ENCODE assay signal across 18 cellular contexts in genomic region chr20:43900062-43900461, GRCh38.
"Had no signal": no experiment of that assay in that cellular context is flagged by ENCODE, and none has a peak within 500 bp of the region (broad histone marks: within the 10 kb centered on the region; RNA-seq: fewer than 3 reads in every experiment).

No MANE protein-coding gene starts in this region.

- H3K36me3 Mint-ChIP-seq: activated CD4-positive, alpha-beta memory T cell treated with anti-CD3 and anti-CD28 coated beads for 36 hours; activated CD8-positive, alpha-beta memory T cell treated with anti-CD3 and anti-CD28 coated beads, Interleukin-2, amount 10 ng/mL, durations not matched to agents 7 days and 5 days; activated naive CD4-positive, alpha-beta T cell treated with anti-CD3 and anti-CD28 coated beads, Interleukin-2, amount 10 ng/mL, durations not matched to agents 7 days and 5 days; naive thymus-derived CD8-positive, alpha-beta T cell had no signal

- ATAC-seq: activated CD4-positive, alpha-beta T cell treated with anti-CD3 and anti-CD28 coated beads for 36 hours; activated CD8-positive, alpha-beta memory T cell treated with anti-CD3 and anti-CD28 coated beads, Interleukin-2, amount 10 ng/mL, durations not matched to agents 7 days and 5 days; mucosa of descending colon; naive thymus-derived CD8-positive, alpha-beta T cell had no signal

- H3K27me3 ChIP-seq: cardiac muscle cell had no signal

- H3K4me3 ChIP-seq: cardiac muscle cell, dorsolateral prefrontal cortex, mucosa of descending colon, stomach had no signal

- DNase-seq: activated CD4-positive, alpha-beta memory T cell treated with anti-CD3 and anti-CD28 coated beads for 36 hours; activated CD4-positive, alpha-beta T cell treated with anti-CD3 and anti-CD28 coated beads for 36 hours; activated CD8-positive, alpha-beta memory T cell treated with anti-CD3 and anti-CD28 coated beads, Interleukin-2, amount 10 ng/mL, durations not matched to agents 7 days and 5 days; activated naive CD4-positive, alpha-beta T cell treated with anti-CD3 and anti-CD28 coated beads, Interleukin-2, amount 10 ng/mL, durations not matched to agents 7 days and 5 days; activated T-cell treated with anti-CD3 and anti-CD28 coated beads, Interleukin-2, amount 50 U/mL, for 1 hour; dorsolateral prefrontal cortex; erythroblast; foreskin fibroblast; mucosa of descending colon; naive thymus-derived CD8-positive, alpha-beta T cell; posterior cingulate gyrus; small intestine; stomach; T-helper 2 cell had no signal

- H3K4me1 Mint-ChIP-seq: activated CD4-positive, alpha-beta T cell treated with anti-CD3 and anti-CD28 coated beads for 36 hours; activated CD8-positive, alpha-beta memory T cell treated with anti-CD3 and anti-CD28 coated beads, Interleukin-2, amount 10 ng/mL, durations not matched to agents 7 days and 5 days; activated naive CD4-positive, alpha-beta T cell treated with anti-CD3 and anti-CD28 coated beads, Interleukin-2, amount 10 ng/mL, durations not matched to agents 7 days and 5 days; memory B cell; naive thymus-derived CD8-positive, alpha-beta T cell had no signal

- FAIRE-seq: small intestine had no signal

- H3K9me3 ChIP-seq: mucosa of descending colon, neutrophil, stomach had no signal

- H3K27ac ChIP-seq: cardiac muscle cell, dorsolateral prefrontal cortex, neutrophil had no signal

- H3K27ac Mint-ChIP-seq: activated CD4-positive, alpha-beta memory T cell treated with anti-CD3 and anti-CD28 coated beads for 36 hours; activated CD4-positive, alpha-beta T cell treated with anti-CD3 and anti-CD28 coated beads for 36 hours; activated CD8-positive, alpha-beta memory T cell treated with anti-CD3 and anti-CD28 coated beads, Interleukin-2, amount 10 ng/mL, durations not matched to agents 7 days and 5 days; activated naive CD4-positive, alpha-beta T cell treated with anti-CD3 and anti-CD28 coated beads, Interleukin-2, amount 10 ng/mL, durations not matched to agents 7 days and 5 days; activated T-helper 2 cell treated with anti-CD3 and anti-CD28 coated beads, Interferon-gamma antibody, Interleukin-2, Interleukin-4, amounts not matched to agents 10 μg/mL and 5 μg/mL and 100 μg/mL, durations not matched to agents 14 hours and 24 hours and 36 hours; memory B cell; naive thymus-derived CD8-positive, alpha-beta T cell had no signal

- H3K36me3 ChIP-seq: cardiac muscle cell, neutrophil, stomach had no signal

- H3K9me3 Mint-ChIP-seq: activated naive CD4-positive, alpha-beta T cell treated with anti-CD3 and anti-CD28 coated beads, Interleukin-2, amount 10 ng/mL, durations not matched to agents 7 days and 5 days; activated T-helper 2 cell treated with anti-CD3 and anti-CD28 coated beads, Interferon-gamma antibody, Interleukin-2, Interleukin-4, amounts not matched to agents 10 μg/mL and 5 μg/mL and 100 μg/mL, durations not matched to agents 14 hours and 24 hours and 36 hours had no signal

- H3K4me3 Mint-ChIP-seq: activated CD4-positive, alpha-beta memory T cell treated with anti-CD3 and anti-CD28 coated beads for 36 hours; activated CD4-positive, alpha-beta T cell treated with anti-CD3 and anti-CD28 coated beads for 36 hours; activated CD8-positive, alpha-beta memory T cell treated with anti-CD3 and anti-CD28 coated beads, Interleukin-2, amount 10 ng/mL, durations not matched to agents 7 days and 5 days; activated naive CD4-positive, alpha-beta T cell treated with anti-CD3 and anti-CD28 coated beads, Interleukin-2, amount 10 ng/mL, durations not matched to agents 7 days and 5 days; memory B cell; naive thymus-derived CD8-positive, alpha-beta T cell had no signal
